ENCODE assay signal across 19 cellular contexts in the genomic region with DNA sequence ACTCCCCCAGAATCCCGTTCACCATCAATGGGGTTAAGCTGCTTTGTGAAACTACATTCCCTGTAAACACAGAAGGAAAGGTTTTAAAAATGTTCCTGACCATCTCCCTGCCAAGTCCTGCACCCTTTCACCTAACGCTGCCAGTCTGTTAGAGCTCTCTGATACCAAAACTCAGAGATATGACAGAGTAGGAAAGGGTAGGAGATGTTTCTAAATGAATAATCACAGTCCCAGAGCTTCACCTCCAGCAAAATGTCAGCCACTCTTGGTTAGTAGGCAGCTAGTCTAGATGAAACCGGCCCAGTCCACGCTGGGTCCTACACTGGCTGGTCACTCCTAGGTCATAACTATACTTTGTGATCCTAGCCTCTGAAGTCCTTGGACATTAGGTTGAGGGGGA. TPM values are rescaled to one million over a fixed set of nuclear protein-coding genes. Genes with fewer than 3 reads are reported as not detected.
"Had no signal": no experiment of that assay in that cellular context is flagged by ENCODE, and none has a peak within 500 bp of the region (broad histone marks: within the 10 kb centered on the region; RNA-seq: fewer than 3 reads in every experiment).

No MANE protein-coding gene starts in this region.

- H3K4me3 Mint-ChIP-seq: activated CD8-positive, alpha-beta memory T cell treated with anti-CD3 and anti-CD28 coated beads, Interleukin-2, amount 10 ng/mL, durations not matched to agents 7 days and 5 days; mesothelial cell of epicardium; T-helper 1 cell treated with Interleukin-12 subunit alpha and Interleukin-12 subunit beta and Interleukin-4 antibody, amounts not matched to agents 30 μg/mL and 1 μg/mL, for 36 hours had no signal

- H3K27me3 Mint-ChIP-seq: activated CD8-positive, alpha-beta memory T cell treated with anti-CD3 and anti-CD28 coated beads, Interleukin-2, amount 10 ng/mL, durations not matched to agents 7 days and 5 days had no signal

- H3K4me1 Mint-ChIP-seq: mesothelial cell of epicardium had no signal

- H3K36me3 Mint-ChIP-seq: mesothelial cell of epicardium had no signal

- H3K27me3 ChIP-seq: body of pancreas, colonic mucosa, pancreas, sigmoid colon, spleen, tibial artery, uterus had no signal

- DNase-seq: activated CD4-positive, alpha-beta T cell treated with anti-CD3 and anti-CD28 coated beads, Interleukin-2, amount 50 U/mL, for 1 hour; activated CD8-positive, alpha-beta memory T cell treated with anti-CD3 and anti-CD28 coated beads, Interleukin-2, amount 10 ng/mL, durations not matched to agents 7 days and 5 days; activated T-cell treated with anti-CD3 and anti-CD28 coated beads, Interleukin-2, amount 50 U/mL, for 48 hours; amygdala; body of pancreas; central memory CD4-positive, alpha-beta T cell; colonic mucosa; islet precursor cell; pancreas; sigmoid colon; spleen; tibial artery; uterus had no signal

- H3K27ac Mint-ChIP-seq: activated CD8-positive, alpha-beta memory T cell treated with anti-CD3 and anti-CD28 coated beads, Interleukin-2, amount 10 ng/mL, durations not matched to agents 7 days and 5 days; mesothelial cell of epicardium; T-helper 1 cell treated with Interleukin-12 subunit alpha and Interleukin-12 subunit beta and Interleukin-4 antibody, amounts not matched to agents 30 μg/mL and 1 μg/mL, for 36 hours had no signal

- ATAC-seq: activated CD8-positive, alpha-beta memory T cell treated with anti-CD3 and anti-CD28 coated beads, Interleukin-2, amount 10 ng/mL, durations not matched to agents 7 days and 5 days; body of pancreas; esophagus mucosa; pancreas; SK-N-SH treated with all-trans-retinoic acid at 6 μM for 48 hours had no signal

- H3K4me1 ChIP-seq: body of pancreas, colonic mucosa, pancreas, sigmoid colon, tibial artery, uterus had no signal

- H3K4me3 ChIP-seq: body of pancreas, colonic mucosa, lung, pancreas, sigmoid colon, spleen, tibial artery, uterus had no signal

- H3K27ac ChIP-seq: body of pancreas, colonic mucosa, pancreas, sigmoid colon, tibial artery, uterus had no signal

RNA-seq across cellular contexts. Expression of a gene that starts 26.7 kb away (rescaled TPM):
- total RNA-seq: mesothelial cell of epicardium, myocyte had no signal
